Comparison of ENCODE assay signal across 9 cellular contexts in the genomic region with DNA sequence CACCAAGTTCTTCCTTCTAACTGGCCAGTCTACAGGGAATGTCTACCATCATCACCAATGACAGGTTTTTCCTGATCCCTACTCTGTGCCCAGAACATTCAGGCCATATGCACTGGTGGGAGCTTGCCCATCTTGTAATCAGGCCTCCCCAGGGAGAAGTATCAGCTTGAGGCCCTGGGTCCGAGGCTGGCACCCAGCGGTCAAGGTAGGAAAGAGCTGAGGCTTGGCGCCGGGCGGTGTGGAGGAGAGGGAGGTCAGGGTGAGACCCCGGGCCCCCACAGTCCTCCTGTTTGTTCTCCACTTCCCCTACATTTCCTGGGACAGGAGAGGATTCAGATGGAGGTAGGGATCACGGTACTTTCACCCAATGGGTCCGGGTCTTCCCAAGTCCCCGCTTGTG. TPM values are rescaled to one million over a fixed set of nuclear protein-coding genes. Genes with fewer than 3 reads are reported as not detected.
DNase-seq lines count a peak whose midpoint lies in the region; ATAC-seq and TF ChIP-seq lines count a peak whose summit lies in the region.
"Had no signal": no experiment of that assay in that cellular context is flagged by ENCODE, and none has a peak within 500 bp of the region (broad histone marks: within the 10 kb centered on the region; RNA-seq: fewer than 3 reads in every experiment).

No MANE protein-coding gene starts in this region.

- CTCF ChIA-PET in AG04450 (lab: Charles Lee): interaction anchor here (0.5 to 6.1 kb wide), 18 partner anchors 8 to 150 kb away, joined by 3 to 99 read pairs (median 4); no protein-coding TSS in a partner anchor

- H3K9me3 ChIP-seq in AG04450 (ENCODE audit: control insufficient read depth, insufficient read depth, low read length): no peaks in the 10 kb centered on the region; the same call in 1 of the 2 replicates
- H3K9me3 ChIP-seq in esophagus (ENCODE audit: control insufficient read depth in 2 of 2, insufficient read depth in 1 of 2, low read depth in 1 of 2, low read length in 1 of 2): no peaks in the 10 kb centered on the region

- ATAC-seq in GM18870 (IDR thresholded peaks at IDR 0.05; ENCODE audit: unreplicated experiment): no peak
- no peak for ATAC-seq in HG03159 (IDR thresholded peaks at IDR 0.05; ENCODE audit: unreplicated experiment)

- peaks cover 0 to 4% (median 3%) of the 10 kb centered on the region in 3 donors for H3K4me1 Mint-ChIP-seq in IgD-negative memory B cell
- peaks cover 78% of the 10 kb centered on the region for H3K4me1 Mint-ChIP-seq in nephron progenitor cell

- H3K4me3 ChIP-seq in AG04450 (ENCODE audit: low read depth, low read length) (no peak overlapping the region), esophagus (ENCODE audit: low read depth in 1 of 2, low read length in 2 of 2) (no peak overlapping the region)

- H3K27ac Mint-ChIP-seq in IgD-negative memory B cell (peak overlapping the region in 1 of 3 donors; percentile 88), nephron progenitor cell (no peak overlapping the region)
- H3K27ac Mint-ChIP-seq: activated CD8-positive, alpha-beta memory T cell treated with anti-CD3 and anti-CD28 coated beads, Interleukin-2, amount 10 ng/mL, durations not matched to agents 7 days and 5 days had no signal

- H3K9me3 Mint-ChIP-seq in IgD-negative memory B cell (no peaks in the 10 kb centered on the region), nephron progenitor cell (no peaks in the 10 kb centered on the region)

- TF ChIP-seq CTCF in AG04450 (IDR thresholded peaks at IDR 0.05; ENCODE audit: low read depth, low read length) (no peak), nephron progenitor cell (IDR thresholded peaks at IDR 0.05) (no peak)

- H3K36me3 Mint-ChIP-seq in IgD-negative memory B cell: no peaks in the 10 kb centered on the region
- peaks cover 4% of the 10 kb centered on the region for H3K36me3 Mint-ChIP-seq in nephron progenitor cell (ENCODE audit: low read depth)
- H3K36me3 Mint-ChIP-seq: activated CD8-positive, alpha-beta memory T cell treated with anti-CD3 and anti-CD28 coated beads, Interleukin-2, amount 10 ng/mL, durations not matched to agents 7 days and 5 days had no signal

- WGBS in esophagus, 2 donors: 64 to 75% methylated on average over 9 of the region's 9 CpGs

- H3K27me3 ChIP-seq in AG04450 (ENCODE audit: control insufficient read depth, insufficient read depth, low read length) (no peaks in the 10 kb centered on the region), esophagus (ENCODE audit: control insufficient read depth in 1 of 2, insufficient read depth in 2 of 2, low read length in 2 of 2) (no peaks in the 10 kb centered on the region)

- peaks cover 13 to 42% of the 10 kb centered on the region in 2 donors for H3K4me1 ChIP-seq in esophagus (ENCODE audit: control insufficient read depth in 2 of 2, insufficient read depth in 2 of 2, low read length in 1 of 2)

- DNase-seq in AG04450 (ENCODE audit: low read depth, low spot score): no peak
- no peak for DNase-seq in nephron progenitor cell
- no peak for DNase-seq in stimulated activated CD4-positive, alpha-beta T cell treated with anti-CD3 and anti-CD28 coated beads, Interleukin-2, amount 100 ng/mL, for 48 hours
- no peak for DNase-seq in inferior parietal cortex (ENCODE audit: extremely low spot score)

- peaks cover 0 to 25% of the 10 kb centered on the region in 2 donors for H3K36me3 ChIP-seq in esophagus (ENCODE audit: control insufficient read depth in 2 of 2, insufficient read depth in 2 of 2, low read length in 1 of 2)

- H3K27ac ChIP-seq in AG04450 (ENCODE audit: low read depth, low read length) (peak overlapping the region; percentile 11), esophagus (ENCODE audit: low read depth in 2 of 2, low read length in 1 of 2) (peak overlapping the region; percentile 32 to 89)

- H3K27me3 Mint-ChIP-seq in IgD-negative memory B cell (peaks cover 1% of the 10 kb centered on the region), nephron progenitor cell (ENCODE audit: low read depth, poor library complexity) (peaks cover 8% of the 10 kb centered on the region)

- POLR2A ChIA-PET in AG04450 (lab: Yijun Ruan, JAX): interaction anchor here (0.5 to 2.0 kb wide), 4 partner anchors 14 to 980 kb away, joined by 3 to 5 read pairs (median 4); no protein-coding TSS in a partner anchor

- H3K4me3 Mint-ChIP-seq in IgD-negative memory B cell (peak overlapping the region in 3 of 4 donors; percentile 60 to 89 (median 63)), nephron progenitor cell (peak overlapping the region; percentile 49)
- H3K4me3 Mint-ChIP-seq: activated CD8-positive, alpha-beta memory T cell treated with anti-CD3 and anti-CD28 coated beads, Interleukin-2, amount 10 ng/mL, durations not matched to agents 7 days and 5 days had no signal

RNA-seq across cellular contexts. Expression of a gene that starts 15.5 kb away (rescaled TPM):
- 28.8 and 36.5 TPM in 2 replicates for polyA plus RNA-seq in AG04450 (2011; rRNA removed)
- polyA minus RNA-seq in AG04450 (2011; rRNA and poly(A)+ RNA removed): 26.7 and 30.7 TPM in 2 replicates
- polyA plus RNA-seq in IgD-negative memory B cell: not detected
- polyA plus RNA-seq in esophagus: 10 to 100 TPM; 23.9 to 34.8 TPM

Comparison
In these comparisons a context has a peak if more than half of its experiments do, and no peak if none do; other contexts are left out.
1. RNA of a gene that starts 15.5 kb away (polyA plus RNA-seq): 23.9 to 34.8 TPM in esophagus and 28.8 to 36.5 TPM in AG04450; not detected in IgD-negative memory B cell (single experiment); every median in the first group is over 10 times any median in the second.